ENCODE assay signal across 1 cellular context in the genomic region with DNA sequence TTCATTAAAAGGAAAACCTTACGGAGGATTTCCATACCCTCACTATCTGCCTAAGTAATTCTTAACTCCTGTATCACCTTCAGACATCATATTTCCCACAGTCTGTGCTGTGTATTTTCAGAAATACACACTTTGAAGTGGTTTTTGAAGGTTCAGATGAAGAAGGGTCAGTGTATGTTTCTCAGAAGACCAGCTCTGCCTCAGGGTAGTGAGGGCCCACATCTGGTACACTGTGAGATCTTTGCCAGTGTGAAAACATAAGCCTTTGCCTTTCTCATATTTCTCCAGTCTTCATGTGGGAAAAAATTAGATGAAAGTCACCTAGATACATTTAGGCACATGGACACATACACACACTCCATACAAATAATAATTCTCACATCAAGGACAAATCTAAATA.
TF ChIP-seq lines count a peak whose summit lies in the region.

No MANE protein-coding gene starts in this region.

TF ChIP-seq in HepG2, 621 proteins besides CTCF, POLR2A, EP300 and RAD21 (continued from another document):
- TF ChIP-seq, protein P1, sequence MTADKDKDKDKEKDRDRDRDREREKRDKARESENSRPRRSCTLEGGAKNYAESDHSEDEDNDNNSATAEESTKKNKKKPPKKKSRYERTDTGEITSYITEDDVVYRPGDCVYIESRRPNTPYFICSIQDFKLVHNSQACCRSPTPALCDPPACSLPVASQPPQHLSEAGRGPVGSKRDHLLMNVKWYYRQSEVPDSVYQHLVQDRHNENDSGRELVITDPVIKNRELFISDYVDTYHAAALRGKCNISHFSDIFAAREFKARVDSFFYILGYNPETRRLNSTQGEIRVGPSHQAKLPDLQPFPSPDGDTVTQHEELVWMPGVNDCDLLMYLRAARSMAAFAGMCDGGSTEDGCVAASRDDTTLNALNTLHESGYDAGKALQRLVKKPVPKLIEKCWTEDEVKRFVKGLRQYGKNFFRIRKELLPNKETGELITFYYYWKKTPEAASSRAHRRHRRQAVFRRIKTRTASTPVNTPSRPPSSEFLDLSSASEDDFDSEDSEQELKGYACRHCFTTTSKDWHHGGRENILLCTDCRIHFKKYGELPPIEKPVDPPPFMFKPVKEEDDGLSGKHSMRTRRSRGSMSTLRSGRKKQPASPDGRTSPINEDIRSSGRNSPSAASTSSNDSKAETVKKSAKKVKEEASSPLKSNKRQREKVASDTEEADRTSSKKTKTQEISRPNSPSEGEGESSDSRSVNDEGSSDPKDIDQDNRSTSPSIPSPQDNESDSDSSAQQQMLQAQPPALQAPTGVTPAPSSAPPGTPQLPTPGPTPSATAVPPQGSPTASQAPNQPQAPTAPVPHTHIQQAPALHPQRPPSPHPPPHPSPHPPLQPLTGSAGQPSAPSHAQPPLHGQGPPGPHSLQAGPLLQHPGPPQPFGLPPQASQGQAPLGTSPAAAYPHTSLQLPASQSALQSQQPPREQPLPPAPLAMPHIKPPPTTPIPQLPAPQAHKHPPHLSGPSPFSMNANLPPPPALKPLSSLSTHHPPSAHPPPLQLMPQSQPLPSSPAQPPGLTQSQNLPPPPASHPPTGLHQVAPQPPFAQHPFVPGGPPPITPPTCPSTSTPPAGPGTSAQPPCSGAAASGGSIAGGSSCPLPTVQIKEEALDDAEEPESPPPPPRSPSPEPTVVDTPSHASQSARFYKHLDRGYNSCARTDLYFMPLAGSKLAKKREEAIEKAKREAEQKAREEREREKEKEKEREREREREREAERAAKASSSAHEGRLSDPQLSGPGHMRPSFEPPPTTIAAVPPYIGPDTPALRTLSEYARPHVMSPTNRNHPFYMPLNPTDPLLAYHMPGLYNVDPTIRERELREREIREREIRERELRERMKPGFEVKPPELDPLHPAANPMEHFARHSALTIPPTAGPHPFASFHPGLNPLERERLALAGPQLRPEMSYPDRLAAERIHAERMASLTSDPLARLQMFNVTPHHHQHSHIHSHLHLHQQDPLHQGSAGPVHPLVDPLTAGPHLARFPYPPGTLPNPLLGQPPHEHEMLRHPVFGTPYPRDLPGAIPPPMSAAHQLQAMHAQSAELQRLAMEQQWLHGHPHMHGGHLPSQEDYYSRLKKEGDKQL (CRISPR knock-in tag; IDR thresholded peaks at IDR 0.05; ENCODE audit: low read depth): no peak
